Comparison of ENCODE assay signal across 8 cellular contexts in genomic region chr16:89921699-89922476, GRCh38. TPM values are rescaled to one million over a fixed set of nuclear protein-coding genes. Genes with fewer than 3 reads are reported as not detected.
A peak's percentile ranks its signal among the peaks of the same experiment; 100 is the strongest.
DNase-seq lines count a peak whose midpoint lies in the region; ATAC-seq, FAIRE-seq and TF ChIP-seq lines count a peak whose summit lies in the region.

No MANE protein-coding gene starts in this region.

- BruUV-seq in HepG2 (replicated peaks; lab: Mats Ljungman, UMichigan) = TSS peak; percentile 83

- DNase-seq in activated naive CD8-positive, alpha-beta T cell treated with anti-CD3 and anti-CD28 coated beads for 36 hours = no peak
- DNase-seq in RKO (ENCODE audit: low spot score) (peak; percentile 95), dermis blood vessel endothelial cell (peak; percentile 95), HepG2 (ENCODE audit: low spot score) (peak; percentile 85), substantia nigra (lab: John Stamatoyannopoulos, UW) (peak in 14 of 49 donors; percentile 6 to 79 (median 41)), putamen (ENCODE audit: low spot score) (no peak)
- DNase-seq in activated CD4-positive, alpha-beta T cell treated with anti-CD3 and anti-CD28 coated beads, Interleukin-2, amount 50 U/mL, for 1 hour = no peak

- H3K79me2 ChIP-seq in HepG2 (ENCODE audit: insufficient read depth, low read length) = peaks cover 36% of the 10 kb centered on the region

- H2AFZ ChIP-seq in HepG2 (ENCODE audit: low read length) = no peak overlapping the region

- in situ Hi-C loops in HepG2 (cut with HindIII; ENCODE audit: extremely low pct_ligation_motif_present, low pct_unique_long_range_greater_than_20kb) = loop anchor here (5.0 kb wide), 1 partner anchor 100 kb away; no protein-coding TSS in a partner anchor

- POLR2A ChIA-PET in HepG2 (lab: Yijun Ruan, JAX) = interaction anchor here (0.7 to 4.8 kb wide), 27 partner anchors 10 to 251 kb away, joined by 3 to 86 read pairs (median 6); partner anchors contain the start of genes DBNDD1, DEF8, FANCA and SPIRE2

- peak overlapping the region; percentile 88 for H3K27ac ChIP-seq in HepG2 (ENCODE audit: extremely low read length, insufficient read depth, low read length)
- peak overlapping the region; percentile 61 for H3K27ac ChIP-seq in substantia nigra (ENCODE audit: low read depth, low read length, poor library complexity, severe bottlenecking)

- TF ChIP-seq EP300 in HepG2 (IDR thresholded peaks at IDR 0.05; ENCODE audit: low read depth in 2 of 2, low read length in 2 of 2) (no peak), HepG2 (CRISPR knock-in tag; IDR thresholded peaks at IDR 0.05; ENCODE audit: borderline replicate concordance) (peak; percentile 55; the same call in 1 of the 2 replicates)

- no peak for TF ChIP-seq RAD21 in HepG2 (CRISPR knock-in tag; IDR thresholded peaks at IDR 0.05)

- H3K27me3 Mint-ChIP-seq in activated naive CD8-positive, alpha-beta T cell = peaks cover 6% of the 10 kb centered on the region
- peaks cover 68% of the 10 kb centered on the region for H3K27me3 Mint-ChIP-seq in activated naive CD8-positive, alpha-beta T cell treated with anti-CD3 and anti-CD28 coated beads for 36 hours

- peak in 1 of 2 experiments; percentile 83; a peak in 2 of 4 replicates for TF ChIP-seq POLR2A in HepG2 (IDR thresholded peaks at IDR 0.05; ENCODE audit: insufficient read depth in 1 of 2, low read depth in 2 of 2, low read length in 2 of 2)

- peaks cover 36% of the 10 kb centered on the region for H3K4me1 Mint-ChIP-seq in activated naive CD8-positive, alpha-beta T cell (ENCODE audit: low read depth)
- H3K4me1 Mint-ChIP-seq in activated naive CD8-positive, alpha-beta T cell treated with anti-CD3 and anti-CD28 coated beads for 36 hours = peaks cover 39% of the 10 kb centered on the region

- no peaks in the 10 kb centered on the region for H3K9me3 ChIP-seq in HepG2 (ENCODE audit: low read length)

- 0% methylated on average over 15 of the region's 22 CpGs for WGBS in HepG2 (ENCODE audit: low lambda C conversion rate)

- H3K9ac ChIP-seq in HepG2 (ENCODE audit: insufficient read depth, low read depth, low read length) = peak overlapping the region; percentile 97

- intact Hi-C loops in HepG2 (cut with micrococcal nuclease; ENCODE audit: unreplicated experiment) = loop anchor here (5.0 kb wide), 1 partner anchor 100 kb away; no protein-coding TSS in a partner anchor

- H3K36me3 Mint-ChIP-seq in activated naive CD8-positive, alpha-beta T cell = no peaks in the 10 kb centered on the region
- H3K36me3 Mint-ChIP-seq in activated naive CD8-positive, alpha-beta T cell treated with anti-CD3 and anti-CD28 coated beads for 36 hours = no peaks in the 10 kb centered on the region

- H3K4me2 ChIP-seq in HepG2 (ENCODE audit: low read depth, low read length) = peak overlapping the region; percentile 98

- H3K27me3 ChIP-seq in HepG2 (ENCODE audit: control insufficient read depth in 1 of 2, insufficient read depth in 2 of 2, low read length in 2 of 2) = no peaks in the 10 kb centered on the region; a peak in 1 of 5 replicates

- peak overlapping the region; percentile 64 to 90 (median 74) for H3K4me3 ChIP-seq in HepG2 (replicated peaks in 1 of 3; ENCODE audit: insufficient read depth in 1 of 3, low read depth in 2 of 3, low read length in 3 of 3)

- H3K27ac Mint-ChIP-seq in activated naive CD8-positive, alpha-beta T cell = no peak overlapping the region
- H3K27ac Mint-ChIP-seq in activated naive CD8-positive, alpha-beta T cell treated with anti-CD3 and anti-CD28 coated beads for 36 hours = no peak overlapping the region

- FAIRE-seq in HepG2 (lab: Jason Lieb, UNC) = peak; percentile 53

- CTCF ChIA-PET in HepG2 (lab: Yijun Ruan, JAX; ENCODE audit: low intra/inter-chr PET ratio, low total read pairs) = no interaction called here

- peak; percentile 30; the same call in 1 of the 2 replicates for TF ChIP-seq CTCF in HepG2 (CRISPR knock-in tag; IDR thresholded peaks at IDR 0.05)

- H3K4me1 ChIP-seq in HepG2 (ENCODE audit: insufficient read depth, low read length) = peaks cover 64% of the 10 kb centered on the region

- H3K36me3 ChIP-seq in HepG2 (replicated peaks in 1 of 2; ENCODE audit: control insufficient read depth in 1 of 2, insufficient read depth in 2 of 2, low read length in 2 of 2) = no peaks in the 10 kb centered on the region

- peak; percentile 57 for ATAC-seq in HepG2

- H4K20me1 ChIP-seq in HepG2 (ENCODE audit: insufficient read depth, low read length) = peaks cover 30% of the 10 kb centered on the region

- H3K4me3 Mint-ChIP-seq in activated naive CD8-positive, alpha-beta T cell = peak overlapping the region; percentile 67
- no peak overlapping the region for H3K4me3 Mint-ChIP-seq in activated naive CD8-positive, alpha-beta T cell treated with anti-CD3 and anti-CD28 coated beads for 36 hours

- H3K9me3 Mint-ChIP-seq in activated naive CD8-positive, alpha-beta T cell (ENCODE audit: low read depth) = no peaks in the 10 kb centered on the region
- H3K9me3 Mint-ChIP-seq in activated naive CD8-positive, alpha-beta T cell treated with anti-CD3 and anti-CD28 coated beads for 36 hours = no peaks in the 10 kb centered on the region

RNA-seq across cellular contexts. Expression of gene TUBB3, which starts 1.3 kb away (rescaled TPM):
- not detected for total RNA-seq in activated naive CD8-positive, alpha-beta T cell treated with anti-CD3 and anti-CD28 coated beads for 36 hours
- total RNA-seq in dermis blood vessel endothelial cell = 102 and 167 TPM in 2 replicates
- total RNA-seq in HepG2 (2016; rRNA removed; fragmentation: Illumina TruSeq; extraction: Trizol) = 161 and 185 TPM in 2 replicates
- total RNA-seq in HepG2 (2016; cell fraction: cytosol; rRNA removed; fragmentation: Illumina TruSeq; extraction: Trizol; ENCODE audit: low read depth) = 94.2 and 96.8 TPM in 2 replicates
- total RNA-seq in HepG2 (2016; cell fraction: insoluble cytoplasmic fraction; rRNA removed; fragmentation: Illumina TruSeq; extraction: Trizol) = 145 and 195 TPM in 2 replicates
- 140 and 142 TPM in 2 replicates for total RNA-seq in HepG2 (2016; cell fraction: membrane; rRNA removed; fragmentation: Illumina TruSeq; extraction: Trizol)
- total RNA-seq in HepG2 (2016; cell fraction: nucleus; rRNA removed; fragmentation: Illumina TruSeq; extraction: Trizol) = 81.3 and 94.7 TPM in 2 replicates
- 110 and 152 TPM in 2 replicates for polyA plus RNA-seq in HepG2 (2011; rRNA removed)
- 84.2 and 120 TPM in 2 replicates for polyA plus RNA-seq in HepG2 (2011; cell fraction: cytosol; rRNA removed)
- 168 and 179 TPM in 2 replicates for polyA plus RNA-seq in HepG2 (2011; cell fraction: nucleus; rRNA removed)
- polyA plus RNA-seq in HepG2 (2012) = 45.2 and 119 TPM in 2 replicates
- polyA plus RNA-seq in HepG2 (2016; cell fraction: cytosol; fragmentation: Illumina TruSeq; extraction: Trizol; ENCODE audit: low read depth) = 63.1 and 64.3 TPM in 2 replicates
- polyA plus RNA-seq in HepG2 (2016; cell fraction: insoluble cytoplasmic fraction; fragmentation: Illumina TruSeq; extraction: Trizol; ENCODE audit: low read depth) = 127 and 159 TPM in 2 replicates
- polyA plus RNA-seq in HepG2 (2016; cell fraction: membrane; fragmentation: Illumina TruSeq; extraction: Trizol; ENCODE audit: low read depth) = 87.3 and 99.0 TPM in 2 replicates
- 138 and 154 TPM in 2 replicates for polyA plus RNA-seq in HepG2 (2016; cell fraction: nucleus; fragmentation: Illumina TruSeq; extraction: Trizol; ENCODE audit: insufficient read depth, low read depth)
- 34.9 and 340 TPM in 2 replicates for polyA minus RNA-seq in HepG2 (2011; rRNA and poly(A)+ RNA removed; ENCODE audit: low replicate concordance)
- 99.4 and 107 TPM in 2 replicates for polyA minus RNA-seq in HepG2 (2011; cell fraction: cytosol; rRNA and poly(A)+ RNA removed)
- polyA minus RNA-seq in HepG2 (2011; cell fraction: nucleus; rRNA and poly(A)+ RNA removed) = 34.8 and 42.6 TPM in 2 replicates

RNA-seq across cellular contexts. Expression of gene MC1R, which starts 3.2 kb away (rescaled TPM):
- total RNA-seq in activated naive CD8-positive, alpha-beta T cell treated with anti-CD3 and anti-CD28 coated beads for 36 hours = 1 to 10 TPM; 1.4 TPM
- 2.3 and 2.6 TPM in 2 replicates for total RNA-seq in dermis blood vessel endothelial cell
- total RNA-seq in HepG2 (2016; rRNA removed; fragmentation: Illumina TruSeq; extraction: Trizol) = 7.2 and 9.1 TPM in 2 replicates
- 3.5 and 3.7 TPM in 2 replicates for total RNA-seq in HepG2 (2016; cell fraction: cytosol; rRNA removed; fragmentation: Illumina TruSeq; extraction: Trizol; ENCODE audit: low read depth)
- total RNA-seq in HepG2 (2016; cell fraction: insoluble cytoplasmic fraction; rRNA removed; fragmentation: Illumina TruSeq; extraction: Trizol) = 8.1 and 8.7 TPM in 2 replicates
- 8.1 and 9.5 TPM in 2 replicates for total RNA-seq in HepG2 (2016; cell fraction: membrane; rRNA removed; fragmentation: Illumina TruSeq; extraction: Trizol)
- total RNA-seq in HepG2 (2016; cell fraction: nucleus; rRNA removed; fragmentation: Illumina TruSeq; extraction: Trizol) = 7.2 and 7.7 TPM in 2 replicates
- polyA plus RNA-seq in HepG2 (2011; rRNA removed) = 14.8 and 20.0 TPM in 2 replicates
- 14.8 and 18.9 TPM in 2 replicates for polyA plus RNA-seq in HepG2 (2011; cell fraction: cytosol; rRNA removed)
- 89.3 and 96.4 TPM in 2 replicates for polyA plus RNA-seq in HepG2 (2011; cell fraction: nucleus; rRNA removed)
- 6.5 and 12.0 TPM in 2 replicates for polyA plus RNA-seq in HepG2 (2012)
- polyA plus RNA-seq in HepG2 (2016; cell fraction: cytosol; fragmentation: Illumina TruSeq; extraction: Trizol; ENCODE audit: low read depth) = 2.9 and 3.1 TPM in 2 replicates
- polyA plus RNA-seq in HepG2 (2016; cell fraction: insoluble cytoplasmic fraction; fragmentation: Illumina TruSeq; extraction: Trizol; ENCODE audit: low read depth) = 6.7 and 7.1 TPM in 2 replicates
- polyA plus RNA-seq in HepG2 (2016; cell fraction: membrane; fragmentation: Illumina TruSeq; extraction: Trizol; ENCODE audit: low read depth) = 6.5 and 7.5 TPM in 2 replicates
- polyA plus RNA-seq in HepG2 (2016; cell fraction: nucleus; fragmentation: Illumina TruSeq; extraction: Trizol; ENCODE audit: insufficient read depth, low read depth) = 17.7 and 19.3 TPM in 2 replicates
- polyA minus RNA-seq in HepG2 (2011; rRNA and poly(A)+ RNA removed; ENCODE audit: low replicate concordance) = 23.7 and 30.7 TPM in 2 replicates
- polyA minus RNA-seq in HepG2 (2011; cell fraction: cytosol; rRNA and poly(A)+ RNA removed) = 5.4 and 5.5 TPM in 2 replicates
- polyA minus RNA-seq in HepG2 (2011; cell fraction: nucleus; rRNA and poly(A)+ RNA removed) = 16.0 and 17.0 TPM in 2 replicates

RNA-seq across cellular contexts. Expression of gene DEF8, which starts 26.7 kb away (rescaled TPM):
- 10 to 100 TPM; 21.1 to 22.0 TPM for total RNA-seq in activated naive CD8-positive, alpha-beta T cell treated with anti-CD3 and anti-CD28 coated beads for 36 hours
- 120 and 125 TPM in 2 replicates for total RNA-seq in dermis blood vessel endothelial cell
- 98.5 and 107 TPM in 2 replicates for total RNA-seq in HepG2 (2016; rRNA removed; fragmentation: Illumina TruSeq; extraction: Trizol)
- total RNA-seq in HepG2 (2016; cell fraction: cytosol; rRNA removed; fragmentation: Illumina TruSeq; extraction: Trizol; ENCODE audit: low read depth) = 134 and 176 TPM in 2 replicates
- 103 and 113 TPM in 2 replicates for total RNA-seq in HepG2 (2016; cell fraction: insoluble cytoplasmic fraction; rRNA removed; fragmentation: Illumina TruSeq; extraction: Trizol)
- 127 and 160 TPM in 2 replicates for total RNA-seq in HepG2 (2016; cell fraction: membrane; rRNA removed; fragmentation: Illumina TruSeq; extraction: Trizol)
- 48.8 and 61.5 TPM in 2 replicates for total RNA-seq in HepG2 (2016; cell fraction: nucleus; rRNA removed; fragmentation: Illumina TruSeq; extraction: Trizol)
- 98.2 and 108 TPM in 2 replicates for polyA plus RNA-seq in HepG2 (2011; rRNA removed)
- 100 and 138 TPM in 2 replicates for polyA plus RNA-seq in HepG2 (2011; cell fraction: cytosol; rRNA removed)
- 490 and 545 TPM in 2 replicates for polyA plus RNA-seq in HepG2 (2011; cell fraction: nucleus; rRNA removed)
- polyA plus RNA-seq in HepG2 (2012) = 37.2 and 56.0 TPM in 2 replicates
- polyA plus RNA-seq in HepG2 (2016; cell fraction: cytosol; fragmentation: Illumina TruSeq; extraction: Trizol; ENCODE audit: low read depth) = 170 and 205 TPM in 2 replicates
- 116 and 132 TPM in 2 replicates for polyA plus RNA-seq in HepG2 (2016; cell fraction: insoluble cytoplasmic fraction; fragmentation: Illumina TruSeq; extraction: Trizol; ENCODE audit: low read depth)
- polyA plus RNA-seq in HepG2 (2016; cell fraction: membrane; fragmentation: Illumina TruSeq; extraction: Trizol; ENCODE audit: low read depth) = 126 and 153 TPM in 2 replicates
- polyA plus RNA-seq in HepG2 (2016; cell fraction: nucleus; fragmentation: Illumina TruSeq; extraction: Trizol; ENCODE audit: insufficient read depth, low read depth) = 123 and 136 TPM in 2 replicates
- 22.3 and 116 TPM in 2 replicates for polyA minus RNA-seq in HepG2 (2011; rRNA and poly(A)+ RNA removed; ENCODE audit: low replicate concordance)
- 31.8 and 36.4 TPM in 2 replicates for polyA minus RNA-seq in HepG2 (2011; cell fraction: cytosol; rRNA and poly(A)+ RNA removed)
- polyA minus RNA-seq in HepG2 (2011; cell fraction: nucleus; rRNA and poly(A)+ RNA removed) = 46.0 and 51.1 TPM in 2 replicates

RNA-seq across cellular contexts. Expression of gene TCF25, which starts 48.5 kb away (rescaled TPM):
- 100 to 1,000 TPM; 126 to 127 TPM for total RNA-seq in activated naive CD8-positive, alpha-beta T cell treated with anti-CD3 and anti-CD28 coated beads for 36 hours
- 170 and 206 TPM in 2 replicates for total RNA-seq in dermis blood vessel endothelial cell
- total RNA-seq in HepG2 (2016; rRNA removed; fragmentation: Illumina TruSeq; extraction: Trizol) = 98.4 and 138 TPM in 2 replicates
- total RNA-seq in HepG2 (2016; cell fraction: cytosol; rRNA removed; fragmentation: Illumina TruSeq; extraction: Trizol; ENCODE audit: low read depth) = 70.6 and 87.2 TPM in 2 replicates
- total RNA-seq in HepG2 (2016; cell fraction: insoluble cytoplasmic fraction; rRNA removed; fragmentation: Illumina TruSeq; extraction: Trizol) = 75.7 and 144 TPM in 2 replicates
- 50.6 and 58.6 TPM in 2 replicates for total RNA-seq in HepG2 (2016; cell fraction: membrane; rRNA removed; fragmentation: Illumina TruSeq; extraction: Trizol)
- total RNA-seq in HepG2 (2016; cell fraction: nucleus; rRNA removed; fragmentation: Illumina TruSeq; extraction: Trizol) = 110 and 124 TPM in 2 replicates
- polyA plus RNA-seq in HepG2 (2011; rRNA removed) = 206 and 274 TPM in 2 replicates
- polyA plus RNA-seq in HepG2 (2011; cell fraction: cytosol; rRNA removed) = 65.2 and 80.6 TPM in 2 replicates
- 1,625 and 1,754 TPM in 2 replicates for polyA plus RNA-seq in HepG2 (2011; cell fraction: nucleus; rRNA removed)
- 188 and 209 TPM in 2 replicates for polyA plus RNA-seq in HepG2 (2012)
- 17.8 and 22.1 TPM in 2 replicates for polyA plus RNA-seq in HepG2 (2016; cell fraction: cytosol; fragmentation: Illumina TruSeq; extraction: Trizol; ENCODE audit: low read depth)
- polyA plus RNA-seq in HepG2 (2016; cell fraction: insoluble cytoplasmic fraction; fragmentation: Illumina TruSeq; extraction: Trizol; ENCODE audit: low read depth) = 69.5 and 77.6 TPM in 2 replicates
- 24.7 and 32.6 TPM in 2 replicates for polyA plus RNA-seq in HepG2 (2016; cell fraction: membrane; fragmentation: Illumina TruSeq; extraction: Trizol; ENCODE audit: low read depth)
- 312 and 330 TPM in 2 replicates for polyA plus RNA-seq in HepG2 (2016; cell fraction: nucleus; fragmentation: Illumina TruSeq; extraction: Trizol; ENCODE audit: insufficient read depth, low read depth)
- 107 and 121 TPM in 2 replicates for polyA minus RNA-seq in HepG2 (2011; rRNA and poly(A)+ RNA removed; ENCODE audit: low replicate concordance)
- 35.2 and 43.3 TPM in 2 replicates for polyA minus RNA-seq in HepG2 (2011; cell fraction: cytosol; rRNA and poly(A)+ RNA removed)
- 166 and 179 TPM in 2 replicates for polyA minus RNA-seq in HepG2 (2011; cell fraction: nucleus; rRNA and poly(A)+ RNA removed)

Comparison
In these comparisons a context has a peak if more than half of its experiments do, and no peak if none do; other contexts are left out.
1. DNase-seq: peak in RKO (single experiment), dermis blood vessel endothelial cell (single experiment) and HepG2 (single experiment); none in activated naive CD8-positive, alpha-beta T cell treated with anti-CD3 and anti-CD28 coated beads for 36 hours (single experiment), putamen (single experiment) and activated CD4-positive, alpha-beta T cell treated with anti-CD3 and anti-CD28 coated beads, Interleukin-2, amount 50 U/mL, for 1 hour (single experiment).
2. RNA of gene TUBB3, which starts 1.3 kb away (total RNA-seq): 81.3 to 195 TPM in HepG2 and 102 to 167 TPM in dermis blood vessel endothelial cell; not detected in activated naive CD8-positive, alpha-beta T cell treated with anti-CD3 and anti-CD28 coated beads for 36 hours; every median in the first group is over 10 times any median in the second.